ENCODE assay signal across 8 cellular contexts in genomic region chr2:27378809-27379290, GRCh38. TPM values are rescaled to one million over a fixed set of nuclear protein-coding genes. Genes with fewer than 3 reads are reported as not detected.
DNase-seq lines count a peak whose midpoint lies in the region; ATAC-seq and TF ChIP-seq lines count a peak whose summit lies in the region.
"Had no signal": no experiment of that assay in that cellular context is flagged by ENCODE, and none has a peak within 500 bp of the region (broad histone marks: within the 10 kb centered on the region; RNA-seq: fewer than 3 reads in every experiment).

No MANE protein-coding gene starts in this region.

- H3K9me2 ChIP-seq in GM23248 (ENCODE audit: insufficient read depth) = no peaks in the 10 kb centered on the region

- H3K27ac ChIP-seq in GM23248 (peak overlapping the region; percentile 90), RWPE2 (ENCODE audit: poor library complexity, severe bottlenecking) (peak overlapping the region; percentile 71)

- peak overlapping the region; percentile 95 for H3K27ac Mint-ChIP-seq in progenitor cell of endocrine pancreas

- in situ Hi-C loops in GM23248 (cut with MboI) = no loop called here

- peaks cover 53% of the 10 kb centered on the region for H3K79me2 ChIP-seq in GM23248 (ENCODE audit: insufficient read depth)

- H2AFZ ChIP-seq in GM23248 = no peak overlapping the region

- 79 to 80% methylated on average over 7 of the region's 9 CpGs for WGBS in GM23248 (ENCODE audit: low coverage in 1 of 2, low lambda C conversion rate in 2 of 2, missing lambda C conversion rate in 2 of 2), 2 experiments

- H3K9ac ChIP-seq in GM23248 = peak overlapping the region; percentile 94

- ATAC-seq in RWPE2 (ENCODE audit: low read depth) (no peak), HG03571 (IDR thresholded peaks at IDR 0.05; ENCODE audit: unreplicated experiment) (no peak)

- H3K4me2 ChIP-seq in GM23248 (ENCODE audit: unreplicated experiment) = peak overlapping the region; percentile 96

- H4K20me1 ChIP-seq in GM23248 (ENCODE audit: insufficient read depth) = no peaks in the 10 kb centered on the region

- H3K4me3 ChIP-seq in GM23248 (peak overlapping the region; percentile 91), RWPE2 (ENCODE audit: severe bottlenecking) (no peak overlapping the region), epithelial cell of proximal tubule (ENCODE audit: low read depth, low read length) (peak overlapping the region; percentile 88)

- H3K4me1 Mint-ChIP-seq in progenitor cell of endocrine pancreas (ENCODE audit: low read depth) = peaks cover 16% of the 10 kb centered on the region

- no peaks in the 10 kb centered on the region for H3K27me3 ChIP-seq in GM23248 (replicated peaks; ENCODE audit: insufficient read depth)
- H3K27me3 ChIP-seq in RWPE2 (ENCODE audit: insufficient read depth, poor library complexity, severe bottlenecking) = no peaks in the 10 kb centered on the region

- H3K9me3 Mint-ChIP-seq in progenitor cell of endocrine pancreas (ENCODE audit: low read depth) = no peaks in the 10 kb centered on the region

- peaks cover 8% of the 10 kb centered on the region for H3K4me1 ChIP-seq in GM23248 (ENCODE audit: insufficient read depth)
- H3K4me1 ChIP-seq in RWPE2 (ENCODE audit: insufficient read depth, poor library complexity, severe bottlenecking) = peaks cover 10% of the 10 kb centered on the region

- peak overlapping the region; percentile 92 for H3K4me3 Mint-ChIP-seq in progenitor cell of endocrine pancreas (ENCODE audit: low read depth)

- H3K36me3 Mint-ChIP-seq in progenitor cell of endocrine pancreas (ENCODE audit: insufficient read depth) = peaks cover 18% of the 10 kb centered on the region

- H3K27me3 Mint-ChIP-seq in progenitor cell of endocrine pancreas = no peaks in the 10 kb centered on the region

- H3K36me3 ChIP-seq in GM23248 (ENCODE audit: low read depth) = peaks cover 7% of the 10 kb centered on the region; the same call in 1 of the 2 replicates
- peaks cover 80% of the 10 kb centered on the region for H3K36me3 ChIP-seq in RWPE2 (ENCODE audit: low read depth)

- H3F3A ChIP-seq in GM23248 (ENCODE audit: insufficient read depth) = peaks cover 33% of the 10 kb centered on the region

- DNase-seq in GM23248 = no peak
- DNase-seq in RWPE2 (ENCODE audit: low spot score) = no peak
- no peak for DNase-seq in epithelial cell of proximal tubule (ENCODE audit: low read depth)
- DNase-seq in progenitor cell of endocrine pancreas (ENCODE audit: low spot score, unreplicated experiment) = no peak
- no peak for DNase-seq in NK-92 treated with Interleukin-12 subunit alpha and Interleukin-12 subunit beta, amount 100 ng/mL, for 24 hours (lab: John Stamatoyannopoulos, UW)
- no peak for DNase-seq in T1000 (lab: John Stamatoyannopoulos, UW)
- DNase-seq: activated CD4-positive, alpha-beta T cell treated with anti-CD3 and anti-CD28 coated beads, Interleukin-2, amount 50 U/mL, for 4 hours had no signal

- no peaks in the 10 kb centered on the region for H3K9me3 ChIP-seq in GM23248 (ENCODE audit: low read depth)
- no peaks in the 10 kb centered on the region for H3K9me3 ChIP-seq in RWPE2 (ENCODE audit: severe bottlenecking)

- TF ChIP-seq CTCF in RWPE2 (IDR thresholded peaks at IDR 0.05; ENCODE audit: poor library complexity, severe bottlenecking) (no peak), epithelial cell of proximal tubule (conservative IDR thresholded peaks at IDR 0.05; ENCODE audit: low read depth, low read length) (no peak), progenitor cell of endocrine pancreas (IDR thresholded peaks at IDR 0.05; ENCODE audit: unreplicated experiment) (no peak)

RNA-seq across cellular contexts. Expression of gene ZNF513, which starts 1.7 kb away (rescaled TPM):
- 6.7 and 9.5 TPM in 2 replicates for total RNA-seq in GM23248 (2014; rRNA removed; shearing (Covaris generic))
- polyA plus RNA-seq in GM23248 (2016; fragmentation: Nextera tagmentation; extraction: Ambion mirVana) = 6.0 and 6.6 TPM in 2 replicates
- total RNA-seq in epithelial cell of proximal tubule (5.6 and 9.5 TPM in 2 replicates), progenitor cell of endocrine pancreas (34.4 and 35.0 TPM in 2 replicates)

RNA-seq across cellular contexts. Expression of gene SNX17, which starts 8.4 kb away (rescaled TPM):
- 163 and 193 TPM in 2 replicates for total RNA-seq in GM23248 (2014; rRNA removed; shearing (Covaris generic))
- 173 and 183 TPM in 2 replicates for polyA plus RNA-seq in GM23248 (2016; fragmentation: Nextera tagmentation; extraction: Ambion mirVana)
- 64.6 and 121 TPM in 2 replicates for total RNA-seq in epithelial cell of proximal tubule
- 81.2 and 89.3 TPM in 2 replicates for total RNA-seq in progenitor cell of endocrine pancreas

RNA-seq across cellular contexts. Expression of gene EIF2B4, which starts 8.7 kb away (rescaled TPM):
- 26.6 and 29.2 TPM in 2 replicates for total RNA-seq in GM23248 (2014; rRNA removed; shearing (Covaris generic))
- 50.1 and 55.2 TPM in 2 replicates for polyA plus RNA-seq in GM23248 (2016; fragmentation: Nextera tagmentation; extraction: Ambion mirVana)
- 35.5 and 43.3 TPM in 2 replicates for total RNA-seq in epithelial cell of proximal tubule
- total RNA-seq in progenitor cell of endocrine pancreas = 49.6 and 56.7 TPM in 2 replicates

RNA-seq across cellular contexts. Expression of gene GTF3C2, which starts 22.3 kb away (rescaled TPM):
- total RNA-seq in GM23248 (2014; rRNA removed; shearing (Covaris generic)) = 22.6 and 43.1 TPM in 2 replicates
- polyA plus RNA-seq in GM23248 (2016; fragmentation: Nextera tagmentation; extraction: Ambion mirVana) = 23.8 and 26.4 TPM in 2 replicates
- 37.4 and 61.7 TPM in 2 replicates for total RNA-seq in epithelial cell of proximal tubule
- total RNA-seq in progenitor cell of endocrine pancreas = 98.0 and 106 TPM in 2 replicates

RNA-seq across cellular contexts. Expression of gene PPM1G, which starts 30.5 kb away (rescaled TPM):
- total RNA-seq in GM23248 (2014; rRNA removed; shearing (Covaris generic)) = 75.1 and 81.5 TPM in 2 replicates
- 72.4 and 72.7 TPM in 2 replicates for polyA plus RNA-seq in GM23248 (2016; fragmentation: Nextera tagmentation; extraction: Ambion mirVana)
- total RNA-seq in epithelial cell of proximal tubule (135 and 228 TPM in 2 replicates), progenitor cell of endocrine pancreas (101 and 105 TPM in 2 replicates)
